ENCODE assay signal across 13 cellular contexts in genomic region chr11:122367809-122368231, GRCh38.
DNase-seq lines count a peak whose midpoint lies in the region; ATAC-seq, FAIRE-seq and TF ChIP-seq lines count a peak whose summit lies in the region.
"Had no signal": no experiment of that assay in that cellular context is flagged by ENCODE, and none has a peak within 500 bp of the region (broad histone marks: within the 10 kb centered on the region; RNA-seq: fewer than 3 reads in every experiment).

No MANE protein-coding gene starts in this region.

- H3K9me3 Mint-ChIP-seq in nephron: peaks cover 2% of the 10 kb centered on the region
- H3K9me3 Mint-ChIP-seq: activated T-cell treated with anti-CD3 and anti-CD28 coated beads, Interleukin-2, amount 50 U/mL, for 72 hours had no signal

- peak overlapping the region; percentile 68 for H3K4me2 ChIP-seq in A549

- H3K9me3 ChIP-seq in A549 (no peaks in the 10 kb centered on the region), adipocyte (ENCODE audit: control insufficient read depth, low read length) (no peaks in the 10 kb centered on the region)

- TF ChIP-seq EP300 in A549 (IDR thresholded peaks at IDR 0.05): no peak

- TF ChIP-seq POLR2A in A549 (IDR thresholded peaks at IDR 0.05; ENCODE audit: low read length): no peak

- H3K27ac Mint-ChIP-seq in nephron: peak overlapping the region; percentile 86 to 97 (median 96)
- H3K27ac Mint-ChIP-seq: activated T-cell treated with anti-CD3 and anti-CD28 coated beads, Interleukin-2, amount 50 U/mL, for 72 hours; natural killer cell treated with Interleukin-12 subunit alpha and Interleukin-12 subunit beta and Interleukin-15 and Interleukin-18, amount 100 ng/mL, for 72 hours had no signal

- in situ Hi-C loops in GM13976 (cut with MboI; ENCODE audit: low sequenced_read_pairs, unreplicated experiment): no loop called here

- H3K4me1 ChIP-seq in A549 (peaks cover 8% of the 10 kb centered on the region; the same call in 1 of the 3 replicates), adipocyte (ENCODE audit: control insufficient read depth, insufficient read depth, low read length) (peaks cover 27% of the 10 kb centered on the region)

- CTCF ChIA-PET in A549 (lab: Yijun Ruan, JAX): interaction anchor here (0.5 kb wide), 1 partner anchor 51 kb away, joined by 3 read pairs; no protein-coding TSS in a partner anchor

- H3K27ac ChIP-seq in A549: peak overlapping the region; percentile 16 to 62; a peak in 2 of 6 replicates

- no peak for FAIRE-seq in A549 (lab: Jason Lieb, UNC)
- FAIRE-seq: frontal cortex had no signal

- no peak overlapping the region for H3K4me3 ChIP-seq in A549
- H3K4me3 ChIP-seq in adipocyte (ENCODE audit: low read length): peak overlapping the region; percentile 74
- H3K4me3 ChIP-seq in fibroblast of the aortic adventitia (ENCODE audit: low read depth, low read length): peak overlapping the region; percentile 77

- peaks cover 38% of the 10 kb centered on the region for H3K4me1 Mint-ChIP-seq in nephron

- no peaks in the 10 kb centered on the region for H3K27me3 Mint-ChIP-seq in nephron (ENCODE audit: low read depth)

- H3K36me3 ChIP-seq in adipocyte (ENCODE audit: control insufficient read depth, insufficient read depth, low read length, severe bottlenecking): no peaks in the 10 kb centered on the region

- H3K27me3 ChIP-seq in adipocyte (replicated peaks; ENCODE audit: control insufficient read depth, insufficient read depth, low read length): no peaks in the 10 kb centered on the region

- no peak for TF ChIP-seq RAD21 in A549 (conservative IDR thresholded peaks at IDR 0.05 in 1 of 2, IDR thresholded peaks at IDR 0.05 in 1 of 2)

- DNase-seq in A549 (ENCODE audit: low read depth in 1 of 2, low spot score in 1 of 2) (peak in 1 of 2 experiments; percentile 36), adipocyte (ENCODE audit: low read depth) (peak; percentile 84), fibroblast of the aortic adventitia (ENCODE audit: low read depth) (peak; percentile 96), GM13976 (ENCODE audit: low spot score) (no peak), hippocampal formation (lab: John Stamatoyannopoulos, UW) (no peak), NCI-H1436 (lab: John Stamatoyannopoulos, UW) (no peak), kidney glomerular epithelial cell (lab: John Stamatoyannopoulos, UW) (no peak)
- DNase-seq: 8988T; activated T-cell treated with anti-CD3 and anti-CD28 coated beads, Interleukin-2, amount 50 U/mL, for 72 hours; MV-4-11 had no signal

- WGBS in A549 (ENCODE audit: missing lambda C conversion rate): 45% methylated on average over 6 of the region's 6 CpGs

- H3K4me3 Mint-ChIP-seq in nephron: peak overlapping the region; percentile 70 to 93 (median 83)
- H3K4me3 Mint-ChIP-seq: activated T-cell treated with anti-CD3 and anti-CD28 coated beads, Interleukin-2, amount 50 U/mL, for 72 hours; natural killer cell treated with Interleukin-12 subunit alpha and Interleukin-12 subunit beta and Interleukin-15 and Interleukin-18, amount 100 ng/mL, for 72 hours had no signal

- POLR2A ChIA-PET in A549 (lab: Yijun Ruan, JAX): no interaction called here

- H3K36me3 Mint-ChIP-seq in nephron (ENCODE audit: low read depth): no peaks in the 10 kb centered on the region
- H3K36me3 Mint-ChIP-seq: natural killer cell treated with Interleukin-12 subunit alpha and Interleukin-12 subunit beta and Interleukin-15 and Interleukin-18, amount 100 ng/mL, for 72 hours had no signal

- peak; percentile 59 to 67; a peak in 5 of 6 replicates for ATAC-seq in A549
- ATAC-seq: activated T-cell treated with anti-CD3 and anti-CD28 coated beads, Interleukin-2, amount 50 U/mL, for 72 hours; natural killer cell treated with Interleukin-12 subunit alpha and Interleukin-12 subunit beta and Interleukin-15 and Interleukin-18, amount 100 ng/mL, for 72 hours had no signal

- peak overlapping the region; percentile 59 for H3K9ac ChIP-seq in adipocyte (ENCODE audit: low read length)

- TF ChIP-seq CTCF in A549 (IDR thresholded peaks at IDR 0.05) (no peak), fibroblast of the aortic adventitia (IDR thresholded peaks at IDR 0.05; ENCODE audit: insufficient read depth, low read length) (no peak), nephron (IDR thresholded peaks at IDR 0.05; ENCODE audit: unreplicated experiment in 3 of 3) (no peak), GM13976 (IDR thresholded peaks at IDR 0.05; ENCODE audit: borderline replicate concordance, control extremely low read depth, extremely low read depth, insufficient read depth, missing control alignments) (no peak)

TF ChIP-seq in A549, 52 proteins besides CTCF, POLR2A, EP300 and RAD21:
- no peak for TF ChIP-seq ELK1 (IDR thresholded peaks at IDR 0.05; ENCODE audit: low read depth, low read length)
- TF ChIP-seq RARB (CRISPR knock-in tag; IDR thresholded peaks at IDR 0.05): no peak
- no peak for TF ChIP-seq HES2 (IDR thresholded peaks at IDR 0.05)
- TF ChIP-seq JUNB (IDR thresholded peaks at IDR 0.05): no peak
- no peak for TF ChIP-seq PHF8 (IDR thresholded peaks at IDR 0.05; ENCODE audit: borderline replicate concordance, low read depth)
- TF ChIP-seq HOXB5 (CRISPR knock-in tag; IDR thresholded peaks at IDR 0.05): no peak
- no peak for TF ChIP-seq KDM1A (IDR thresholded peaks at IDR 0.05; ENCODE audit: low read depth)
- no peak for TF ChIP-seq BCL3 (IDR thresholded peaks at IDR 0.05)
- no peak for TF ChIP-seq ZFP36 (IDR thresholded peaks at IDR 0.05; ENCODE audit: borderline replicate concordance, partially characterized antibody)
- no peak for TF ChIP-seq CHD2 (IDR thresholded peaks at IDR 0.05; ENCODE audit: low read length, partially characterized antibody)
- no peak for TF ChIP-seq ZSCAN20 (CRISPR knock-in tag; IDR thresholded peaks at IDR 0.05)
- TF ChIP-seq POLR2AphosphoS2 (conservative IDR thresholded peaks at IDR 0.05; ENCODE audit: low read length): no peak
- no peak for TF ChIP-seq SMC3 (IDR thresholded peaks at IDR 0.05)
- no peak for TF ChIP-seq ESRRA (IDR thresholded peaks at IDR 0.05; ENCODE audit: borderline replicate concordance, low read length)
- TF ChIP-seq KDM5A (IDR thresholded peaks at IDR 0.05): no peak
- TF ChIP-seq TP53 (CRISPR knock-in tag; IDR thresholded peaks at IDR 0.05): no peak

Comparison
In these comparisons a context has a peak if more than half of its experiments do, and no peak if none do; other contexts are left out.
1. DNase-seq: peak in adipocyte (single experiment) and fibroblast of the aortic adventitia (single experiment); none in GM13976 (single experiment), hippocampal formation (0 of 2), NCI-H1436 (single experiment) and kidney glomerular epithelial cell (single experiment).